ENCODE assay signal across 22 cellular contexts in the genomic region with DNA sequence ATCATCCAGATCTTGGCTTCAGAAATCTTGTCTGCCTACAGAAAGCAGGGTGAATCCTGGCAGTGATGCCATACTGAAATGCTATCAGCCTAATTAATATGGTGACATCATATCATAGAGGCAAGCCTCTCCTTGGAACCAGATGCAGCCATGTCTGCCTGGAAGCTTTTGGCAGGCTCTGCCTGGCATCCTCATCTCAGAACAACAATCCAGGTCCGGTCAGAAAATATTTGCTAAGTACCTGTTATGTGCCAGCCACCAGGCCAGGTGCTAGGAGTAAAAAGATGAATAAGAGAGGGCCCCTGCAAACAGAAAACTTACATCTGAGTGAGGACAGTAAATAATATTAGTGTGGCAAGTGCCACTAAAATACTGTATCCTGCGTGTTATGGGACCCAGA. TPM values are rescaled to one million over a fixed set of nuclear protein-coding genes. Genes with fewer than 3 reads are reported as not detected.
A peak's percentile ranks its signal among the peaks of the same experiment; 100 is the strongest.
DNase-seq lines count a peak whose midpoint lies in the region; ATAC-seq and TF ChIP-seq lines count a peak whose summit lies in the region.
"Had no signal": no experiment of that assay in that cellular context is flagged by ENCODE, and none has a peak within 500 bp of the region (broad histone marks: within the 10 kb centered on the region; RNA-seq: fewer than 3 reads in every experiment).

No MANE protein-coding gene starts in this region.

- no peaks in the 10 kb centered on the region for H3K4me1 ChIP-seq in transverse colon
- no peaks in the 10 kb centered on the region for H3K4me1 ChIP-seq in CD4-positive, alpha-beta memory T cell (ENCODE audit: insufficient read depth, low read length)
- H3K4me1 ChIP-seq: SJSA1 had no signal

- intact Hi-C loops in transverse colon (cut with DNase I; ENCODE audit: low total_unique reads) (no loop called here), Right ventricle myocardium inferior (cut with DNase I) (no loop called here)
- intact Hi-C loops in CD4-positive, alpha-beta memory T cell (cut with micrococcal nuclease), result no loop called here

- no peaks in the 10 kb centered on the region for H3K4me1 Mint-ChIP-seq in CD4-positive, alpha-beta memory T cell
- H3K4me1 Mint-ChIP-seq: IgD-negative memory B cell had no signal

- H3K27me3 Mint-ChIP-seq in CD4-positive, alpha-beta memory T cell, result peaks cover 5 to 8% of the 10 kb centered on the region in 2 donors
- H3K27me3 Mint-ChIP-seq: IgD-negative memory B cell had no signal

- H3K9me3 ChIP-seq in transverse colon, result no peaks in the 10 kb centered on the region
- no peaks in the 10 kb centered on the region for H3K9me3 ChIP-seq in CD4-positive, alpha-beta memory T cell (ENCODE audit: control insufficient read depth in 1 of 2, low read length in 2 of 2)
- H3K9me3 ChIP-seq: BLaER1 treated with 17β-estradiol and CSF1 and Interleukin-3, amounts not matched to agents 10 nM and 100 nM; SJSA1 had no signal

- no peak for ATAC-seq in Right ventricle myocardium inferior
- ATAC-seq: CD8-positive, alpha-beta T cell had no signal

- no peak for TF ChIP-seq POLR2A in transverse colon (IDR thresholded peaks at IDR 0.05)

- POLR2A ChIA-PET in CD4-positive, alpha-beta memory T cell (lab: Charles Lee; ENCODE audit: partially characterized antibody), result no interaction called here

- H3K36me3 ChIP-seq in transverse colon, result no peaks in the 10 kb centered on the region
- no peaks in the 10 kb centered on the region for H3K36me3 ChIP-seq in CD4-positive, alpha-beta memory T cell (ENCODE audit: insufficient read depth, low read length)
- H3K36me3 ChIP-seq: BLaER1 treated with 17β-estradiol and CSF1 and Interleukin-3, amounts not matched to agents 10 nM and 100 nM; SJSA1 had no signal

- TF ChIP-seq EP300 in transverse colon (IDR thresholded peaks at IDR 0.05; ENCODE audit: low read depth), result no peak

- no peaks in the 10 kb centered on the region for H3K36me3 Mint-ChIP-seq in CD4-positive, alpha-beta memory T cell
- H3K36me3 Mint-ChIP-seq: CD8-positive, alpha-beta T cell; IgD-negative memory B cell had no signal

- H3K9me3 Mint-ChIP-seq in CD4-positive, alpha-beta memory T cell, result peaks cover 0 to 2% (median 0%) of the 10 kb centered on the region in 8 donors
- H3K9me3 Mint-ChIP-seq: CD8-positive, alpha-beta T cell; IgD-negative memory B cell had no signal

- H3K27ac Mint-ChIP-seq in CD4-positive, alpha-beta memory T cell, result no peak overlapping the region
- H3K27ac Mint-ChIP-seq: CD8-positive, alpha-beta T cell; IgD-negative memory B cell had no signal

- peak; percentile 24 for DNase-seq in NCI-H1105 treated with DMSO at 0.1 percent for 48 hours (lab: John Stamatoyannopoulos, UW)
- no peak for DNase-seq in NCI-H1105 (lab: John Stamatoyannopoulos, UW)
- peak; percentile 65 for DNase-seq in NCI-H2196 treated with DMSO at 0.1 percent for 48 hours (lab: John Stamatoyannopoulos, UW; ENCODE audit: unreplicated experiment)
- peak; percentile 68 for DNase-seq in cerebellar cortex (ENCODE audit: low spot score)
- no peak for DNase-seq in NCI-H82 (lab: John Stamatoyannopoulos, UW)
- DNase-seq in transverse colon, result no peak
- DNase-seq in CD4-positive, alpha-beta memory T cell, result no peak
- no peak for DNase-seq in Right ventricle myocardium inferior (ENCODE audit: missing footprints)
- DNase-seq: CD8-positive, alpha-beta T cell; GF-D8; MV-4-11; NCI-H1417; NCI-H1694 treated with DMSO at 0.1 percent for 48 hours; NCI-H2107; NCI-H510A treated with DMSO at 0.1 percent for 48 hours; NCI-H748 treated with DMSO at 0.1 percent for 48 hours; OCI-M1 had no signal

- TF ChIP-seq CTCF in transverse colon (IDR thresholded peaks at IDR 0.05), result no peak

- in situ Hi-C loops in transverse colon (cut with MboI; ENCODE audit: low pct_ligation_motif_present in 1 of 4, low pct_unique_long_range_greater_than_20kb in 1 of 4, low sequenced_read_pairs in 3 of 4), result no loop called here

- H3K4me3 Mint-ChIP-seq in CD4-positive, alpha-beta memory T cell, result no peak overlapping the region
- H3K4me3 Mint-ChIP-seq: CD8-positive, alpha-beta T cell; IgD-negative memory B cell had no signal

- WGBS in transverse colon (ENCODE audit: low coverage in 1 of 2), 2 donors, result 91% methylated on average over 1 to 2 of the region's 2 CpGs

- H3K27me3 ChIP-seq in transverse colon, result no peaks in the 10 kb centered on the region
- H3K27me3 ChIP-seq in CD4-positive, alpha-beta memory T cell (ENCODE audit: insufficient read depth, low read length), result no peaks in the 10 kb centered on the region
- H3K27me3 ChIP-seq: BLaER1 treated with 17β-estradiol and CSF1 and Interleukin-3, amounts not matched to agents 10 nM and 100 nM; SJSA1 had no signal

- CTCF ChIA-PET in CD4-positive, alpha-beta memory T cell (lab: Charles Lee; ENCODE audit: partially characterized antibody), result interaction anchor here (1.7 kb wide), 1 partner anchor 24 kb away, joined by 6 read pairs; no protein-coding TSS in a partner anchor

- H3K27ac ChIP-seq in transverse colon, result no peak overlapping the region
- H3K27ac ChIP-seq in CD4-positive, alpha-beta memory T cell (ENCODE audit: low read depth, low read length), result no peak overlapping the region
- H3K27ac ChIP-seq: 22Rv1; BLaER1 treated with 17β-estradiol and CSF1 and Interleukin-3, amounts not matched to agents 10 nM and 100 nM; SJSA1 had no signal

- no peak overlapping the region for H3K4me3 ChIP-seq in transverse colon
- H3K4me3 ChIP-seq in CD4-positive, alpha-beta memory T cell (ENCODE audit: low read length in 2 of 2), result no peak overlapping the region
- H3K4me3 ChIP-seq: BLaER1 treated with 17β-estradiol and CSF1 and Interleukin-3, amounts not matched to agents 10 nM and 100 nM; SJSA1 had no signal

RNA-seq across cellular contexts. Expression of a gene that starts 7.9 kb away (rescaled TPM):
- 1 to 10 TPM in 3 of 4 donors, not detected in 1; 2.2 to 3.5 (median 2.6) TPM for total RNA-seq in transverse colon
- not detected for total RNA-seq in CD4-positive, alpha-beta memory T cell
- not detected for polyA plus RNA-seq in CD4-positive, alpha-beta memory T cell
- total RNA-seq in Right ventricle myocardium inferior, result 0.22 TPM
- total RNA-seq: CD8-positive, alpha-beta T cell; SJSA1; T-helper 1 cell treated with Interleukin-12 subunit alpha and Interleukin-12 subunit beta and Interleukin-4 antibody, amounts not matched to agents 30 ng/mL and 1 ng/mL, for 36 hours had no signal
- polyA plus RNA-seq: IgD-negative memory B cell had no signal

Comparison
In these comparisons a context has a peak if more than half of its experiments do, and no peak if none do; other contexts are left out.
1. DNase-seq: peak in NCI-H1105 treated with DMSO at 0.1 percent for 48 hours (single experiment), NCI-H2196 treated with DMSO at 0.1 percent for 48 hours (single experiment) and cerebellar cortex (single experiment); none in NCI-H1105 (single experiment), NCI-H82 (single experiment), transverse colon (single experiment), CD4-positive, alpha-beta memory T cell (0 of 5) and Right ventricle myocardium inferior (single experiment).